In the genomic region with DNA sequence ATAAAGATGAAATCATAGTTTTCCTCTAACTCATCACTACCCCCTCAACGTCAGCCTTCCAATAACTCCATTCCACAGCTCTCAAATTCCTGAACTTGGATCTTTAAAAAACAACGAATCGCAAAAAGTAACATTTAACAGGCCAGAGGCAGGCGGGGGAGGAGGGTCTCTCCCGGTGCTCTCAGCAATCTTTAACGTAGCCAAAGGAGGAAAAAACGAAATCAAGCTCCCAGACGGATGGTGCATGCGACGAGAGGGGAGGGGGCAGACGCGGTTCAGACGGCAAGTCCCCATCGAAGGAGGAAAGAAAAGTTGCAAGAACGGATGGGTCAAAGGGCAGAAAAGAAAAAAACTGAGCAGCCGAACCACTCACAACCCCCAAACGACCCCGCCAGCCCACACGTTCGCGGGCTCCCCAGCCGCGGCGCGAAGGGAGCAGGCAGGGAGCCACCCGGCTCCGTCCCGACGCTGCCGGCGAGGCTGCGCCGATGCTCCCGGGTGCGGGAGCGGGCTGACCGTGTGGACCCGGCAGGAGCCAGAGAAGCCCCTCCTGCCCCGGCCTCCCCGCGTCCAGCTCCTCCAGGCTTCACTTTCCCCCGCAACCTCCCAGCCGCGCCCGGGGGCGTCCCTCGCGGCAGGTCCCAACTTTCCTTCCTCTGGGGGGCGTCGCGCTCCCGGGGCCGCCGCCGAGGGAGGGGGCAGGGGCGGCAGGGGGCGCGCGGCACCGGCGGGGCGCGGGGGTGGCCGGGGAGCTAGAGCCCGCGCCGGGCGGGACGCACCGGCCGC, we compare ENCODE assay signal across 8 cellular contexts. TPM values are rescaled to one million over a fixed set of nuclear protein-coding genes. Genes with fewer than 3 reads are reported as not detected.
DNase-seq lines count a peak whose midpoint lies in the region; ATAC-seq and TF ChIP-seq lines count a peak whose summit lies in the region.

No MANE protein-coding gene starts in this region.

- peak overlapping the region; percentile 95 for H4K91ac ChIP-seq in IMR-90 (ENCODE audit: insufficient read depth, low read depth, low read length)

- peak overlapping the region; percentile 48 for H2BK20ac ChIP-seq in IMR-90 (ENCODE audit: low read depth, low read length)

- no peaks in the 10 kb centered on the region for H3K27me3 ChIP-seq in CD4-positive, CD25-positive, alpha-beta regulatory T cell (ENCODE audit: control insufficient read depth, insufficient read depth, low read length)
- H3K27me3 ChIP-seq in IMR-90 (ENCODE audit: control insufficient read depth, insufficient read depth, low read length) (no peaks in the 10 kb centered on the region), mesendoderm (ENCODE audit: insufficient read depth, low read length, poor library complexity) (no peaks in the 10 kb centered on the region)
- H3K27me3 ChIP-seq in effector memory CD4-positive, alpha-beta T cell (replicated peaks; ENCODE audit: control insufficient read depth, insufficient read depth, low read length, poor library complexity, severe bottlenecking): no peaks in the 10 kb centered on the region

- H3K56ac ChIP-seq in IMR-90 (ENCODE audit: extremely low read depth, insufficient read depth, low read length): peak overlapping the region; percentile 92
- H3K56ac ChIP-seq in mesendoderm (ENCODE audit: low read length): peak overlapping the region; percentile 95

- no peak for ATAC-seq in CD4-positive, CD25-positive, alpha-beta regulatory T cell (ENCODE audit: low read depth in 2 of 2)
- ATAC-seq in GM19467 (IDR thresholded peaks at IDR 0.05; ENCODE audit: unreplicated experiment): peak; percentile 1
- ATAC-seq in IMR-90 (ENCODE audit: low read depth): peak; percentile 10

- peak overlapping the region; percentile 91 for H2AK9ac ChIP-seq in IMR-90 (replicated peaks; ENCODE audit: low read depth, low read length, poor library complexity)

- peak overlapping the region; percentile 95 for H2AFZ ChIP-seq in IMR-90 (replicated peaks; ENCODE audit: low read length, poor library complexity)

- H2BK5ac ChIP-seq in IMR-90 (ENCODE audit: low read depth, low read length, poor library complexity, severe bottlenecking): peak overlapping the region; percentile 91
- H2BK5ac ChIP-seq in mesendoderm (ENCODE audit: low read length): no peak overlapping the region

- no peaks in the 10 kb centered on the region for H3K36me3 ChIP-seq in CD4-positive, CD25-positive, alpha-beta regulatory T cell (ENCODE audit: control insufficient read depth, insufficient read depth, low read length)
- no peaks in the 10 kb centered on the region for H3K36me3 ChIP-seq in IMR-90 (ENCODE audit: control insufficient read depth, insufficient read depth, low read length)
- no peaks in the 10 kb centered on the region for H3K36me3 ChIP-seq in effector memory CD4-positive, alpha-beta T cell (ENCODE audit: control insufficient read depth, insufficient read depth, low read length)
- H3K36me3 ChIP-seq in mesendoderm (ENCODE audit: control insufficient read depth, insufficient read depth, low read length): no peaks in the 10 kb centered on the region

- H3K27ac ChIP-seq in CD4-positive, CD25-positive, alpha-beta regulatory T cell (ENCODE audit: insufficient read depth, low read length, poor library complexity, severe bottlenecking): no peak overlapping the region
- H3K27ac ChIP-seq in IMR-90 (ENCODE audit: insufficient read depth, low read length): peak overlapping the region; percentile 98
- H3K27ac ChIP-seq in effector memory CD4-positive, alpha-beta T cell (ENCODE audit: insufficient read depth, low read length, poor library complexity, severe bottlenecking): peak overlapping the region; percentile 33
- peak overlapping the region; percentile 39 for H3K27ac ChIP-seq in mesendoderm (ENCODE audit: low read depth, low read length)

- peaks cover 30% of the 10 kb centered on the region for H3K4me1 ChIP-seq in CD4-positive, CD25-positive, alpha-beta regulatory T cell (ENCODE audit: control insufficient read depth, insufficient read depth, low read length, poor library complexity, severe bottlenecking)
- H3K4me1 ChIP-seq in IMR-90 (ENCODE audit: control insufficient read depth, insufficient read depth, low read length) (peaks cover 12% of the 10 kb centered on the region), mesendoderm (ENCODE audit: control insufficient read depth, low read depth, low read length) (peaks cover 4% of the 10 kb centered on the region)
- H3K4me1 ChIP-seq in effector memory CD4-positive, alpha-beta T cell (ENCODE audit: control insufficient read depth, insufficient read depth, low read length, poor library complexity, severe bottlenecking): no peaks in the 10 kb centered on the region

- in situ Hi-C loops in IMR-90 (cut with MboI; ENCODE audit: low sequenced_read_pairs): no loop called here

- H3K27ac Mint-ChIP-seq in CD4-positive, CD25-positive, alpha-beta regulatory T cell: peak overlapping the region; percentile 82 to 88 (median 84)
- H3K27ac Mint-ChIP-seq in activated CD4-positive, alpha-beta memory T cell treated with anti-CD3 and anti-CD28 coated beads for 36 hours: peak overlapping the region; percentile 81

- peak overlapping the region; percentile 81 for H4K5ac ChIP-seq in IMR-90 (ENCODE audit: low read depth, low read length)
- H4K5ac ChIP-seq in mesendoderm (ENCODE audit: low read length): no peak overlapping the region

- peaks cover 40% of the 10 kb centered on the region for H4K20me1 ChIP-seq in IMR-90 (ENCODE audit: insufficient read depth, low read length)

- H3K36me3 Mint-ChIP-seq in CD4-positive, CD25-positive, alpha-beta regulatory T cell: no peaks in the 10 kb centered on the region
- H3K36me3 Mint-ChIP-seq in activated CD4-positive, alpha-beta memory T cell treated with anti-CD3 and anti-CD28 coated beads for 36 hours: peaks cover 5% of the 10 kb centered on the region

- peak overlapping the region; percentile 98 for H3K4ac ChIP-seq in IMR-90 (ENCODE audit: low read depth, low read length)
- H3K4ac ChIP-seq in mesendoderm (ENCODE audit: low read depth, low read length): no peak overlapping the region

- H3K14ac ChIP-seq in IMR-90 (replicated peaks; ENCODE audit: low read depth, low read length): peak overlapping the region; percentile 95

- H3K18ac ChIP-seq in IMR-90 (ENCODE audit: low read depth, low read length): peak overlapping the region; percentile 85
- peak overlapping the region; percentile 69 for H3K18ac ChIP-seq in mesendoderm (ENCODE audit: low read length)

- H2BK120ac ChIP-seq in IMR-90 (ENCODE audit: low read depth, low read length): peak overlapping the region; percentile 79
- no peak overlapping the region for H2BK120ac ChIP-seq in mesendoderm (ENCODE audit: low read depth, low read length)

- dilution Hi-C loops in IMR-90 (cut with HindIII; ENCODE audit: low sequenced_read_pairs, unreplicated experiment): no loop called here

- intact Hi-C loops in IMR-90 (cut with micrococcal nuclease): loop anchor here (2.0 kb wide), 1 partner anchor 300 kb away; no protein-coding TSS in a partner anchor
- intact Hi-C loops in activated CD4-positive, alpha-beta memory T cell treated with anti-CD3 and anti-CD28 coated beads for 36 hours (cut with micrococcal nuclease): loop anchor here (10.0 kb wide), 1 partner anchor 1354 kb away; no protein-coding TSS in a partner anchor

- H4K8ac ChIP-seq in IMR-90 (ENCODE audit: low read depth in 2 of 2, low read length in 2 of 2) (peak overlapping the region; percentile 17 to 86; a peak in 3 of 4 replicates), mesendoderm (ENCODE audit: low read depth, low read length) (no peak overlapping the region)

- TF ChIP-seq POLR2A in IMR-90 (IDR thresholded peaks at IDR 0.05; ENCODE audit: low read depth, low read length): no peak

- POLR2A ChIA-PET in IMR-90 (lab: Charles Lee; ENCODE audit: unreplicated experiment): interaction anchor here (0.6 to 1.1 kb wide), 3 partner anchors 78 to 232 kb away, joined by 3 to 7 read pairs (median 4); no protein-coding TSS in a partner anchor
- POLR2A ChIA-PET in activated CD4-positive, alpha-beta memory T cell treated with anti-CD3 and anti-CD28 coated beads for 36 hours (lab: Charles Lee): interaction anchor here (2.1 kb wide), 1 partner anchor 11 kb away, joined by 9 read pairs; no protein-coding TSS in a partner anchor

- WGBS in IMR-90 (ENCODE audit: extremely low coverage in 2 of 2, insufficient read length in 1 of 2), 2 experiments: 1% methylated on average over 26 of the region's 71 CpGs; no CpG with 5 or more reads in 1 of the 2 experiments
- WGBS in mesendoderm (ENCODE audit: extremely low coverage, insufficient coverage, low lambda C conversion rate): no CpG with 5 or more reads among the region's 71 CpGs

- peaks cover 30% of the 10 kb centered on the region for H3K27me3 Mint-ChIP-seq in CD4-positive, CD25-positive, alpha-beta regulatory T cell
- peaks cover 2% of the 10 kb centered on the region for H3K27me3 Mint-ChIP-seq in activated CD4-positive, alpha-beta memory T cell treated with anti-CD3 and anti-CD28 coated beads for 36 hours

- H3K9me3 Mint-ChIP-seq in CD4-positive, CD25-positive, alpha-beta regulatory T cell: peaks cover 0 to 1% (median 0%) of the 10 kb centered on the region in 7 donors
- no peaks in the 10 kb centered on the region for H3K9me3 Mint-ChIP-seq in activated CD4-positive, alpha-beta memory T cell treated with anti-CD3 and anti-CD28 coated beads for 36 hours

- H3K4me3 ChIP-seq in CD4-positive, CD25-positive, alpha-beta regulatory T cell (ENCODE audit: low read depth, low read length): peak overlapping the region; percentile 65
- peak overlapping the region; percentile 94 for H3K4me3 ChIP-seq in IMR-90 (ENCODE audit: insufficient read depth, low read depth, low read length)
- H3K4me3 ChIP-seq in effector memory CD4-positive, alpha-beta T cell (ENCODE audit: insufficient read depth, low read depth, low read length, poor library complexity, severe bottlenecking): peak overlapping the region; percentile 88
- H3K4me3 ChIP-seq in mesendoderm (ENCODE audit: low read length): peak overlapping the region; percentile 65

- H2AK5ac ChIP-seq in IMR-90 (ENCODE audit: low read depth, low read length) (peak overlapping the region; percentile 91), mesendoderm (ENCODE audit: low read length) (no peak overlapping the region)

- H3K9me3 ChIP-seq in CD4-positive, CD25-positive, alpha-beta regulatory T cell (ENCODE audit: control insufficient read depth in 2 of 2, low read length in 2 of 2): no peaks in the 10 kb centered on the region
- H3K9me3 ChIP-seq in IMR-90 (ENCODE audit: control insufficient read depth, insufficient read depth, low read length): no peaks in the 10 kb centered on the region
- no peaks in the 10 kb centered on the region for H3K9me3 ChIP-seq in effector memory CD4-positive, alpha-beta T cell (ENCODE audit: control insufficient read depth, low read length)

- H3K4me1 Mint-ChIP-seq in CD4-positive, CD25-positive, alpha-beta regulatory T cell: peaks cover 18 to 42% (median 33%) of the 10 kb centered on the region in 4 donors
- H3K4me1 Mint-ChIP-seq in activated CD4-positive, alpha-beta memory T cell treated with anti-CD3 and anti-CD28 coated beads for 36 hours (ENCODE audit: low read depth): peaks cover 22% of the 10 kb centered on the region

- BruUV-seq in IMR-90 (replicated peaks; lab: Mats Ljungman, UMichigan): no TSS peak

- no peak; the same call in 1 of the 2 replicates for TF ChIP-seq RAD21 in IMR-90 (IDR thresholded peaks at IDR 0.05; ENCODE audit: low read length)

- H3K23ac ChIP-seq in IMR-90 (ENCODE audit: low read depth, low read length) (peak overlapping the region; percentile 92), mesendoderm (ENCODE audit: low read length) (no peak overlapping the region)

- no peak for TF ChIP-seq CTCF in IMR-90 (conservative IDR thresholded peaks at IDR 0.05; ENCODE audit: low read depth, low read length)

- peak overlapping the region; percentile 59; the same call in 2 of the 3 replicates for H2BK15ac ChIP-seq in IMR-90 (ENCODE audit: low read depth, low read length)
- no peak overlapping the region for H2BK15ac ChIP-seq in mesendoderm (replicated peaks; ENCODE audit: low read depth)

- H3K4me2 ChIP-seq in IMR-90 (ENCODE audit: low read depth, low read length): peak overlapping the region; percentile 97
- H3K4me2 ChIP-seq in mesendoderm (ENCODE audit: low read length): peak overlapping the region; percentile 80

- H3K9ac ChIP-seq in IMR-90 (ENCODE audit: low read depth, low read length): peak overlapping the region; percentile 97
- peak overlapping the region; percentile 83 for H3K9ac ChIP-seq in mesendoderm (ENCODE audit: low read length)

- peaks cover 23% of the 10 kb centered on the region for H3K79me2 ChIP-seq in mesendoderm (ENCODE audit: control insufficient read depth, insufficient read depth, low read length)

- peaks cover 11% of the 10 kb centered on the region for H3K9me1 ChIP-seq in IMR-90 (ENCODE audit: insufficient read depth, low read length)

- CTCF ChIA-PET in IMR-90 (lab: Yijun Ruan, JAX): interaction anchor here (0.5 to 1.7 kb wide), 4 partner anchors 9 to 300 kb away, joined by 3 to 5 read pairs (median 3); no protein-coding TSS in a partner anchor
- CTCF ChIA-PET in activated CD4-positive, alpha-beta memory T cell treated with anti-CD3 and anti-CD28 coated beads for 36 hours (lab: Charles Lee): interaction anchor here (0.8 to 1.1 kb wide), 2 partner anchors 10 to 11 kb away, joined by 3 to 5 read pairs; no protein-coding TSS in a partner anchor

- peak overlapping the region; percentile 94 to 97 (median 96) for H3K4me3 Mint-ChIP-seq in CD4-positive, CD25-positive, alpha-beta regulatory T cell
- H3K4me3 Mint-ChIP-seq in activated CD4-positive, alpha-beta memory T cell treated with anti-CD3 and anti-CD28 coated beads for 36 hours: peak overlapping the region; percentile 89

- DNase-seq in CD4-positive, CD25-positive, alpha-beta regulatory T cell: peak in 2 of 3 donors; percentile 6 to 32
- DNase-seq in IMR-90 (peak; percentile 53), mesendoderm (peak; percentile 63), superior temporal gyrus (ENCODE audit: extremely low spot score) (no peak)
- DNase-seq in activated CD4-positive, alpha-beta memory T cell treated with anti-CD3 and anti-CD28 coated beads for 36 hours: peak; percentile 56
- peak; percentile 6 to 24 (median 22) for DNase-seq in effector memory CD4-positive, alpha-beta T cell
- DNase-seq in stimulated activated CD8-positive, alpha-beta memory T cell treated with anti-CD3 and anti-CD28 coated beads, Interleukin-15, amount 100 ng/mL, for 1 hour (ENCODE audit: low read depth): peak; percentile 11

- H3K79me1 ChIP-seq in IMR-90 (ENCODE audit: low read depth in 1 of 2, low read length in 2 of 2): peaks cover 19 to 57% of the 10 kb centered on the region in 2 experiments
- peaks cover 14% of the 10 kb centered on the region for H3K79me1 ChIP-seq in mesendoderm (ENCODE audit: low read length)

RNA-seq across cellular contexts. Expression of gene PEAK1, which starts 0.7 kb away (rescaled TPM):
- total RNA-seq in CD4-positive, CD25-positive, alpha-beta regulatory T cell: 9.6 TPM
- polyA plus RNA-seq in CD4-positive, CD25-positive, alpha-beta regulatory T cell: 1 to 10 TPM in 2 of 4 donors, under 1 TPM in 2; 0.15 to 1.7 (median 0.94) TPM
- 43.9 and 49.2 TPM in 2 replicates for total RNA-seq in IMR-90 (2012; rRNA removed)
- 21.5 TPM in 2 replicates for polyA plus RNA-seq in IMR-90 (2012; rRNA removed)
- polyA plus RNA-seq in IMR-90 (2012; cell fraction: cytosol; rRNA removed): 9.7 and 11.4 TPM in 2 replicates
- polyA plus RNA-seq in IMR-90 (2012; cell fraction: nucleus; rRNA removed; ENCODE audit: low replicate concordance): 15.4 and 44.4 TPM in 2 replicates
- total RNA-seq in activated CD4-positive, alpha-beta memory T cell treated with anti-CD3 and anti-CD28 coated beads for 36 hours: 10 to 100 TPM; 15.6 to 18.3 TPM
- 5.9 TPM for polyA plus RNA-seq in mesendoderm (2013, experiment 1 of 2)
- polyA plus RNA-seq in mesendoderm (2013, experiment 2 of 2): 6.2 TPM

RNA-seq across cellular contexts. Expression of gene HMG20A, which starts 1.4 kb away (rescaled TPM):
- total RNA-seq in CD4-positive, CD25-positive, alpha-beta regulatory T cell: 25.0 TPM
- polyA plus RNA-seq in CD4-positive, CD25-positive, alpha-beta regulatory T cell: 10 to 100 TPM; 24.4 to 32.3 (median 28.8) TPM
- 25.3 and 28.6 TPM in 2 replicates for total RNA-seq in IMR-90 (2012; rRNA removed)
- 22.0 and 22.3 TPM in 2 replicates for polyA plus RNA-seq in IMR-90 (2012; rRNA removed)
- 7.2 and 10.0 TPM in 2 replicates for polyA plus RNA-seq in IMR-90 (2012; cell fraction: cytosol; rRNA removed)
- polyA plus RNA-seq in IMR-90 (2012; cell fraction: nucleus; rRNA removed; ENCODE audit: low replicate concordance): 13.0 and 45.0 TPM in 2 replicates
- total RNA-seq in activated CD4-positive, alpha-beta memory T cell treated with anti-CD3 and anti-CD28 coated beads for 36 hours: 10 to 100 TPM; 34.8 to 41.5 TPM
- polyA plus RNA-seq in mesendoderm (2013, experiment 1 of 2): 33.6 TPM
- polyA plus RNA-seq in mesendoderm (2013, experiment 2 of 2): 33.6 TPM

Comparison
In these comparisons a context has a peak if more than half of its experiments do, and no peak if none do; other contexts are left out.
1. ATAC-seq: peak in GM19467 (single experiment) and IMR-90 (single experiment); none in CD4-positive, CD25-positive, alpha-beta regulatory T cell (0 of 2).
2. Peak in every context shown above with its lines, with median percentiles within 50 percentile points of each other: H3K4me3 ChIP-seq.